ENCODE assay signal across 14 cellular contexts in genomic region chr11:12706531-12707499, GRCh38. TPM values are rescaled to one million over a fixed set of nuclear protein-coding genes. Genes with fewer than 3 reads are reported as not detected.
DNase-seq lines count a peak whose midpoint lies in the region; ATAC-seq and TF ChIP-seq lines count a peak whose summit lies in the region.
"Had no signal": no experiment of that assay in that cellular context is flagged by ENCODE, and none has a peak within 500 bp of the region (broad histone marks: within the 10 kb centered on the region; RNA-seq: fewer than 3 reads in every experiment).

No MANE protein-coding gene starts in this region.

- H3K27me3 ChIP-seq in testis (no peaks in the 10 kb centered on the region), thyroid gland (no peaks in the 10 kb centered on the region)

- H3K27ac Mint-ChIP-seq in chondrocyte (ENCODE audit: unreplicated experiment) (peak overlapping the region; percentile 66), mesothelial cell of epicardium (peak overlapping the region; percentile 79)
- H3K27ac Mint-ChIP-seq: T-helper 2 cell treated with Interferon-gamma antibody and Interleukin-4, amounts not matched to agents 5 μg/mL and 100 μg/mL, for 36 hours had no signal

- peaks cover 2% of the 10 kb centered on the region for H3K4me1 ChIP-seq in testis
- H3K4me1 ChIP-seq in thyroid gland, result peaks cover 16 to 33% of the 10 kb centered on the region in 2 donors

- in situ Hi-C loops in G401 (cut with HindIII; ENCODE audit: low sequenced_read_pairs), result no loop called here

- no peak for TF ChIP-seq CTCF in chondrocyte (IDR thresholded peaks at IDR 0.05)
- TF ChIP-seq CTCF in mesothelial cell of epicardium (IDR thresholded peaks at IDR 0.05; ENCODE audit: unreplicated experiment), result no peak
- TF ChIP-seq CTCF in testis (IDR thresholded peaks at IDR 0.05), result no peak
- TF ChIP-seq CTCF in thyroid gland (IDR thresholded peaks at IDR 0.05), result no peak

- H3K9me3 ChIP-seq in testis (no peaks in the 10 kb centered on the region), thyroid gland (no peaks in the 10 kb centered on the region)
- H3K9me3 ChIP-seq: thoracic aorta had no signal

- H3K36me3 ChIP-seq in testis (ENCODE audit: low read depth, missing control alignments) (no peaks in the 10 kb centered on the region), thyroid gland (no peaks in the 10 kb centered on the region)
- H3K36me3 ChIP-seq: thoracic aorta had no signal

- H3K27ac ChIP-seq in testis (no peak overlapping the region), thyroid gland (peak overlapping the region in 1 of 3 donors; percentile 27)
- H3K27ac ChIP-seq: thoracic aorta had no signal

- intact Hi-C loops in testis (cut with DNase I; ENCODE audit: low total_unique reads) (no loop called here), thyroid gland (cut with DNase I) (no loop called here)

- H3K4me3 ChIP-seq in testis (no peak overlapping the region), thyroid gland (replicated peaks in 1 of 3) (no peak overlapping the region)
- H3K4me3 ChIP-seq: thoracic aorta had no signal

- DNase-seq in G401 (ENCODE audit: low spot score) (peak; percentile 23), NCI-H2029 treated with DMSO at 0.1 percent for 48 hours (lab: John Stamatoyannopoulos, UW) (peak; percentile 95), chondrocyte (ENCODE audit: low spot score) (no peak), mesothelial cell of epicardium (ENCODE audit: low spot score in 2 of 2, unreplicated experiment in 2 of 2) (no peak), testis (no peak), thyroid gland (no peak)
- no peak for DNase-seq in activated CD4-positive, alpha-beta T cell treated with anti-CD3 and anti-CD28 coated beads, Interleukin-2, amount 50 U/mL, for 1 hour
- DNase-seq: activated T-cell treated with anti-CD3 and anti-CD28 coated beads, Interleukin-2, amount 50 U/mL, for 4 hours; effector memory CD4-positive, alpha-beta T cell; Kasumi-1; mesenchymal stem cell had no signal

- H3K36me3 Mint-ChIP-seq in chondrocyte (ENCODE audit: low read depth), result peaks cover 5% of the 10 kb centered on the region
- H3K36me3 Mint-ChIP-seq in mesothelial cell of epicardium, result peaks cover 5% of the 10 kb centered on the region

- no peaks in the 10 kb centered on the region for H3K9me3 Mint-ChIP-seq in chondrocyte (ENCODE audit: low read depth)
- no peaks in the 10 kb centered on the region for H3K9me3 Mint-ChIP-seq in mesothelial cell of epicardium
- H3K9me3 Mint-ChIP-seq: activated T-cell treated with anti-CD3 and anti-CD28 coated beads, Interleukin-2, amount 50 U/mL, for 4 hours; T-helper 2 cell treated with Interferon-gamma antibody and Interleukin-4, amounts not matched to agents 5 μg/mL and 100 μg/mL, for 36 hours had no signal

- ATAC-seq in GM21576 (IDR thresholded peaks at IDR 0.05; ENCODE audit: unreplicated experiment), result no peak
- ATAC-seq: activated T-cell treated with anti-CD3 and anti-CD28 coated beads, Interleukin-2, amount 50 U/mL, for 4 hours had no signal

- WGBS in testis, 2 donors, result 55 to 76% methylated on average over 9 of the region's 9 CpGs
- 61 to 63% methylated on average over 9 of the region's 9 CpGs for WGBS in thyroid gland, 2 donors

- TF ChIP-seq POLR2A in testis (IDR thresholded peaks at IDR 0.05) (no peak), thyroid gland (IDR thresholded peaks at IDR 0.05) (no peak)

- H3K27me3 Mint-ChIP-seq in chondrocyte (ENCODE audit: low read depth), result no peaks in the 10 kb centered on the region
- no peaks in the 10 kb centered on the region for H3K27me3 Mint-ChIP-seq in mesothelial cell of epicardium (ENCODE audit: low read depth)

- H3K4me1 Mint-ChIP-seq in chondrocyte (ENCODE audit: low read depth) (peaks cover 59% of the 10 kb centered on the region), mesothelial cell of epicardium (peaks cover 76% of the 10 kb centered on the region)

- H3K4me3 Mint-ChIP-seq in chondrocyte (ENCODE audit: unreplicated experiment) (no peak overlapping the region), mesothelial cell of epicardium (no peak overlapping the region)
- H3K4me3 Mint-ChIP-seq: activated T-cell treated with anti-CD3 and anti-CD28 coated beads, Interleukin-2, amount 50 U/mL, for 4 hours; T-helper 2 cell treated with Interferon-gamma antibody and Interleukin-4, amounts not matched to agents 5 μg/mL and 100 μg/mL, for 36 hours had no signal

RNA-seq across cellular contexts. Expression of gene TEAD1, which starts 32.6 kb away (rescaled TPM):
- 11.6 and 33.4 TPM in 2 replicates for total RNA-seq in G401 (2014; rRNA removed; shearing (Covaris generic))
- total RNA-seq in chondrocyte (128 to 137 TPM (median 135 TPM) in 3 replicates), mesothelial cell of epicardium (156 to 163 TPM (median 161 TPM) in 3 replicates), testis (10 to 100 TPM; 63.5 to 78.1 TPM), thyroid gland (100 to 1,000 TPM in 1 of 4 donors, 10 to 100 TPM in 3; 71.5 to 109 (median 88.5) TPM)
- 24.6 TPM for polyA plus RNA-seq in testis (ENCODE audit: insufficient read depth, low read depth, low replicate concordance)

Comparison
In these comparisons a context has a peak if more than half of its experiments do, and no peak if none do; other contexts are left out.
1. DNase-seq: peak in G401 (single experiment) and NCI-H2029 treated with DMSO at 0.1 percent for 48 hours (single experiment); none in chondrocyte (single experiment), mesothelial cell of epicardium (0 of 2), testis (single experiment), activated CD4-positive, alpha-beta T cell treated with anti-CD3 and anti-CD28 coated beads, Interleukin-2, amount 50 U/mL, for 1 hour (single experiment) and thyroid gland (0 of 2).